8 cellular contexts compared by ENCODE assay signal in genomic region chr22:30968924-30969531, GRCh38. TPM values are rescaled to one million over a fixed set of nuclear protein-coding genes. Genes with fewer than 3 reads are reported as not detected.
DNase-seq lines count a peak whose midpoint lies in the region; ATAC-seq and TF ChIP-seq lines count a peak whose summit lies in the region.

TUG1 (plus strand) TSS chr22:30969265.

- intact Hi-C loops in left ventricle myocardium superior (cut with micrococcal nuclease) (no loop called here), prostate gland (cut with DNase I) (loop anchor here (2.0 to 5.0 kb wide), 3 partner anchors 68 to 112 kb away; partner anchors contain the start of gene SMTN)

- H3K4me1 ChIP-seq in prostate gland (replicated peaks), result no peaks in the 10 kb centered on the region
- peaks cover 3% of the 10 kb centered on the region for H3K4me1 ChIP-seq in urinary bladder (ENCODE audit: insufficient read depth)

- peak within 1 kb of the TSS; percentile 94 for H3K4me3 Mint-ChIP-seq in T-helper 17 cell

- TF ChIP-seq CTCF in GM13977 (IDR thresholded peaks at IDR 0.05; ENCODE audit: extremely low read depth, insufficient read depth, missing control alignments) (no peak), prostate gland (IDR thresholded peaks at IDR 0.05) (peak in 1 of 4 experiments; percentile 23)

- no peaks in the 10 kb centered on the region for H3K27me3 ChIP-seq in prostate gland (replicated peaks; ENCODE audit: insufficient read depth)

- peak; percentile 95 for TF ChIP-seq POLR2A in prostate gland (IDR thresholded peaks at IDR 0.05)

- H3K36me3 ChIP-seq in prostate gland (peaks cover 0 to 11% of the 10 kb centered on the region in 2 donors), urinary bladder (ENCODE audit: insufficient read depth) (peaks cover 9% of the 10 kb centered on the region)

- DNase-seq in GM13977 (ENCODE audit: low spot score), result peak; percentile 100
- peak; percentile 93 for DNase-seq in NCI-H1694 treated with DMSO at 0.1 percent for 48 hours (lab: John Stamatoyannopoulos, UW)
- DNase-seq in T-helper 17 cell, result peak; percentile 92 to 97 (median 93)
- DNase-seq in left ventricle myocardium superior, result peak; percentile 99
- DNase-seq in prostate gland (ENCODE audit: low spot score), result peak; percentile 99

- H3K4me1 Mint-ChIP-seq in T-helper 17 cell, result peaks cover 25% of the 10 kb centered on the region

- H3K4me3 ChIP-seq in prostate gland (peak within 1 kb of the TSS; percentile 91), urinary bladder (ENCODE audit: low read depth, low read length) (peak within 1 kb of the TSS; percentile 100)

- H3K36me3 Mint-ChIP-seq in T-helper 17 cell (ENCODE audit: low read depth), result peaks cover 8% of the 10 kb centered on the region

- in situ Hi-C loops in GM13977 (cut with MboI; ENCODE audit: low pct_unique_long_range_greater_than_20kb, low sequenced_read_pairs, unreplicated experiment), result no loop called here

- H3K27ac Mint-ChIP-seq in T-helper 17 cell, result peak within 1 kb of the TSS; percentile 85

- ATAC-seq in HG02885 (IDR thresholded peaks at IDR 0.05; ENCODE audit: poor library complexity, unreplicated experiment), result peak; percentile 90
- ATAC-seq in T-helper 17 cell, result peak; percentile 92
- peak; percentile 98 for ATAC-seq in left ventricle myocardium superior

- peak within 1 kb of the TSS; percentile 90 for H3K27ac ChIP-seq in angular gyrus (ENCODE audit: low read depth, low read length)
- H3K27ac ChIP-seq in prostate gland, result peak within 1 kb of the TSS; percentile 97
- H3K27ac ChIP-seq in urinary bladder (ENCODE audit: low read depth), result peak within 1 kb of the TSS; percentile 97

- under 1% methylated on average over 31 of the region's 67 CpGs for WGBS in prostate gland
- under 1% methylated on average over 67 of the region's 67 CpGs for whole genome bisulfite sequencing in urinary bladder

- H3K9me3 ChIP-seq in T-helper 17 cell (ENCODE audit: control insufficient read depth, low read length, poor library complexity, severe bottlenecking) (peaks cover 28% of the 10 kb centered on the region), prostate gland (no peaks in the 10 kb centered on the region)

- H3K27me3 Mint-ChIP-seq in T-helper 17 cell, result no peaks in the 10 kb centered on the region

RNA-seq across cellular contexts. Expression of gene TUG1, which starts in this region (rescaled TPM):
- total RNA-seq in T-helper 17 cell (10 to 100 TPM; 78.9 to 82.9 TPM), left ventricle myocardium superior (32.7 TPM), prostate gland (100 to 1,000 TPM in 1 of 2 donors, 10 to 100 TPM in 1; 58.7 to 113 TPM), urinary bladder (120 TPM)
- 48.7 TPM for polyA plus RNA-seq in urinary bladder

Comparison
In these comparisons a context has a peak if more than half of its experiments do, and no peak if none do; other contexts are left out.
1. Peak in every context shown above with its lines: DNase-seq, ATAC-seq, H3K4me3 ChIP-seq and H3K27ac ChIP-seq.